ENCODE assay signal across 10 cellular contexts in the genomic region with DNA sequence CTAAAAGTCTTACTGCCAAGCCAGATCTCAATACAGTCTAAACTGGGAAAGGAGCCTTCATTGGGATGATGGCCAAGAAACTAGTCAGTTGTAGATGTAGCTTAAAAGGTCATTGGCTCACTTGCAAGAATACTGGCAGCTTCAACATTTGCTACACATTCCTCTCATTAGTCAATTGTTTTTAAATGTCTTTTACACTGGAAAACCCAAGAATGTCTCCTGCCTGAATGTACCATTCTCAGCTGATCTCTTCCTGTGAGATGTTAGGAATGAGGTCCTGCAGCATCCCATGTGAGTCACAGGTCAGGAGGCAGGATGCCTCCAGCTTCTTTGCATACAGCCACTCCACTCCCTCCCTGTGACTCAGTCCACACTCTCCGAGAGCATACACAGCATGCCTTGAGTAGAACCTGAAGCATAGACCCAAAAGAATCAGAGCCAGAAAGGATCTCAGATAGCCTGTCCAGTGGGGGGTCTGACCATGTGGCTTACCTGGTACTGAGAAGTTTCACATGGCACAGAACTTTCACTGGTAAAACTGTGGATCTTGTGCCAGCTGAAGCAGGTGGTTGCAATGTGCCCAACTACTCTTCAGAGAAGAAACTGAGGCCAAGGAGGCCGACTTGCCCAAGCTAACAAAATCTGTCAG. TPM values are rescaled to one million over a fixed set of nuclear protein-coding genes. Genes with fewer than 3 reads are reported as not detected.
DNase-seq lines count a peak whose midpoint lies in the region; ATAC-seq and TF ChIP-seq lines count a peak whose summit lies in the region.
"Had no signal": no experiment of that assay in that cellular context is flagged by ENCODE, and none has a peak within 500 bp of the region (broad histone marks: within the 10 kb centered on the region; RNA-seq: fewer than 3 reads in every experiment).

No MANE protein-coding gene starts in this region.

- H3K27ac ChIP-seq in mesendoderm (ENCODE audit: low read depth, low read length) (no peak overlapping the region), MM.1S (ENCODE audit: low read length) (no peak overlapping the region)
- H3K27ac ChIP-seq: BLaER1 had no signal

- no peak overlapping the region for H2BK15ac ChIP-seq in mesendoderm (replicated peaks; ENCODE audit: low read depth)

- H3K79me2 ChIP-seq in mesendoderm (ENCODE audit: control insufficient read depth, insufficient read depth, low read length) (no peaks in the 10 kb centered on the region), MM.1S (ENCODE audit: low read length) (no peaks in the 10 kb centered on the region)

- no peak overlapping the region for H3K56ac ChIP-seq in mesendoderm (ENCODE audit: low read length)

- no CpG with 5 or more reads among the region's 2 CpGs for WGBS in mesendoderm (ENCODE audit: extremely low coverage, insufficient coverage, low lambda C conversion rate)

- H3K9ac ChIP-seq in mesendoderm (ENCODE audit: low read length) = no peak overlapping the region
- H3K9ac ChIP-seq in MM.1S (ENCODE audit: low read length) = no peak overlapping the region
- H3K9ac ChIP-seq: BLaER1 had no signal

- H3K27me3 ChIP-seq in mesendoderm (ENCODE audit: insufficient read depth, low read length, poor library complexity) = no peaks in the 10 kb centered on the region
- no peaks in the 10 kb centered on the region for H3K27me3 ChIP-seq in MM.1S (replicated peaks; ENCODE audit: insufficient read depth, low read length)
- H3K27me3 ChIP-seq: BLaER1 had no signal

- no peaks in the 10 kb centered on the region for H4K20me1 ChIP-seq in MM.1S (ENCODE audit: insufficient read depth, low read length)
- H4K20me1 ChIP-seq: BLaER1 had no signal

- no peaks in the 10 kb centered on the region for H3K79me1 ChIP-seq in mesendoderm (ENCODE audit: low read length)

- H2BK120ac ChIP-seq in mesendoderm (ENCODE audit: low read depth, low read length) = no peak overlapping the region

- H3K4me3 ChIP-seq in epithelial cell of proximal tubule (ENCODE audit: low read depth, low read length) (no peak overlapping the region), mesendoderm (ENCODE audit: low read length) (no peak overlapping the region), MM.1S (ENCODE audit: low read length) (no peak overlapping the region)
- H3K4me3 ChIP-seq: BLaER1 had no signal

- H3K36me3 ChIP-seq in mesendoderm (ENCODE audit: control insufficient read depth, insufficient read depth, low read length) = no peaks in the 10 kb centered on the region
- H3K36me3 ChIP-seq in MM.1S (replicated peaks; ENCODE audit: insufficient read depth, low read length) = no peaks in the 10 kb centered on the region
- H3K36me3 ChIP-seq: BLaER1 had no signal

- no peak overlapping the region for H3K4me2 ChIP-seq in mesendoderm (ENCODE audit: low read length)
- H3K4me2 ChIP-seq in MM.1S (ENCODE audit: low read depth, low read length) = no peak overlapping the region
- H3K4me2 ChIP-seq: BLaER1 had no signal

- H4K5ac ChIP-seq in mesendoderm (ENCODE audit: low read length) = no peak overlapping the region

- no peak overlapping the region for H3K23ac ChIP-seq in mesendoderm (ENCODE audit: low read length)

- no peak for ATAC-seq in GM18858 (IDR thresholded peaks at IDR 0.05; ENCODE audit: unreplicated experiment)

- no peak overlapping the region for H2AK5ac ChIP-seq in mesendoderm (ENCODE audit: low read length)

- no peak overlapping the region for H2AFZ ChIP-seq in MM.1S (ENCODE audit: low read length)

- no peaks in the 10 kb centered on the region for H3K9me3 ChIP-seq in MM.1S (replicated peaks; ENCODE audit: insufficient read depth, low read length)
- H3K9me3 ChIP-seq: BLaER1 had no signal

- H3K4ac ChIP-seq in mesendoderm (ENCODE audit: low read depth, low read length) = no peak overlapping the region

- DNase-seq in A172 (ENCODE audit: low spot score) (peak; percentile 94), NCI-H446 (lab: John Stamatoyannopoulos, UW) (peak; percentile 87 to 89), epithelial cell of proximal tubule (ENCODE audit: low read depth) (peak; percentile 100), mesendoderm (peak; percentile 92), MM.1S (no peak), cerebellum (ENCODE audit: low spot score) (no peak)
- DNase-seq in activated effector memory CD4-positive, alpha-beta T cell treated with Interleukin-2 at 50 U/mL for 16 hours = no peak
- DNase-seq: NCI-H510A had no signal

- no peaks in the 10 kb centered on the region for H3K9me2 ChIP-seq in MM.1S (replicated peaks; ENCODE audit: insufficient read depth, low read length)

- no peak overlapping the region for H2BK5ac ChIP-seq in mesendoderm (ENCODE audit: low read length)

- no peak for TF ChIP-seq CTCF in epithelial cell of proximal tubule (conservative IDR thresholded peaks at IDR 0.05; ENCODE audit: low read depth, low read length)
- no peak for TF ChIP-seq CTCF in MM.1S (IDR thresholded peaks at IDR 0.05; ENCODE audit: low read length)

- no peak overlapping the region for H3K18ac ChIP-seq in mesendoderm (ENCODE audit: low read length)

- no peak overlapping the region for H4K8ac ChIP-seq in mesendoderm (ENCODE audit: low read depth, low read length)

- no peaks in the 10 kb centered on the region for H3F3A ChIP-seq in MM.1S (ENCODE audit: insufficient read depth, low read length)

- H3K4me1 ChIP-seq in mesendoderm (ENCODE audit: control insufficient read depth, low read depth, low read length) (peaks cover 2% of the 10 kb centered on the region), MM.1S (ENCODE audit: low read length) (no peaks in the 10 kb centered on the region)

RNA-seq across cellular contexts. Expression of gene HECTD1, which starts 56.0 kb away (rescaled TPM):
- total RNA-seq in A172 (2014; rRNA removed; shearing (Covaris generic)) = 74.3 and 99.6 TPM in 2 replicates
- total RNA-seq in epithelial cell of proximal tubule = 92.5 and 101 TPM in 2 replicates
- polyA plus RNA-seq in mesendoderm (2013, experiment 1 of 2) = 41.3 TPM
- 41.1 TPM for polyA plus RNA-seq in mesendoderm (2013, experiment 2 of 2)
- 290 TPM for total RNA-seq in cerebellum

Comparison
In these comparisons a context has a peak if more than half of its experiments do, and no peak if none do; other contexts are left out.
1. DNase-seq: peak in A172 (single experiment), NCI-H446 (2 of 2), epithelial cell of proximal tubule (single experiment) and mesendoderm (single experiment); none in activated effector memory CD4-positive, alpha-beta T cell treated with Interleukin-2 at 50 U/mL for 16 hours (single experiment), MM.1S (single experiment) and cerebellum (single experiment).